8 cellular contexts compared by ENCODE assay signal in genomic region chrX:48521353-48522243, GRCh38. TPM values are rescaled to one million over a fixed set of nuclear protein-coding genes. Genes with fewer than 3 reads are reported as not detected.
DNase-seq lines count a peak whose midpoint lies in the region; ATAC-seq and TF ChIP-seq lines count a peak whose summit lies in the region.

Gene EBP (plus strand): TSS chrX:48521808. CDS start chrX:48523772, 1,964 bp downstream.

- H3K27me3 ChIP-seq in ascending aorta (no peaks in the 10 kb centered on the region), aorta (ENCODE audit: control insufficient read depth in 1 of 2, insufficient read depth in 2 of 2, low read length in 1 of 2) (no peaks in the 10 kb centered on the region)

- DNase-seq in NCI-H2029 treated with DMSO at 0.1 percent for 48 hours (lab: John Stamatoyannopoulos, UW) = peak; percentile 73
- peak; percentile 89 for DNase-seq in T-helper 22 cell (ENCODE audit: low read depth)
- peak; percentile 69 to 93 for DNase-seq in ascending aorta (ENCODE audit: low spot score in 2 of 2)
- DNase-seq in hepatic stellate cell (ENCODE audit: low spot score) = peak; percentile 92
- peak; percentile 79 for DNase-seq in renal cortical epithelial cell (ENCODE audit: low read depth)
- DNase-seq in aorta = peak; percentile 91 to 93

- intact Hi-C loops in ascending aorta (cut with DNase I) (loop anchor here (1.0 to 5.0 kb wide), 2 partner anchors 18 to 44 kb away; partner anchors contain the start of genes FTSJ1 and TBC1D25), aorta (cut with DNase I) (no loop called here)

- no peaks in the 10 kb centered on the region for H3K9me3 ChIP-seq in ascending aorta
- no peaks in the 10 kb centered on the region for H3K9me3 ChIP-seq in aorta (ENCODE audit: control insufficient read depth, low read length)

- TF ChIP-seq CTCF in ascending aorta (IDR thresholded peaks at IDR 0.05) = no peak

- H3K36me3 ChIP-seq in ascending aorta = peaks cover 0 to 2% of the 10 kb centered on the region in 2 donors
- H3K36me3 ChIP-seq in aorta (ENCODE audit: control insufficient read depth in 1 of 2, insufficient read depth in 2 of 2, low read length in 1 of 2) = no peaks in the 10 kb centered on the region

- H3K4me1 ChIP-seq in ascending aorta = no peaks in the 10 kb centered on the region
- H3K4me1 ChIP-seq in aorta (ENCODE audit: control insufficient read depth in 1 of 2, insufficient read depth in 2 of 2, low read length in 2 of 2) = no peaks in the 10 kb centered on the region

- peak within 1 kb of the TSS; percentile 56 to 79 for H3K4me3 ChIP-seq in ascending aorta
- H3K4me3 ChIP-seq in aorta (ENCODE audit: low read length in 2 of 2) = peak within 1 kb of the TSS; percentile 37 to 66

- peak within 1 kb of the TSS; percentile 59 to 69 for H3K27ac ChIP-seq in ascending aorta
- H3K27ac ChIP-seq in aorta (ENCODE audit: low read depth in 1 of 2, low read length in 2 of 2) = no peak within 1 kb of the TSS

- ATAC-seq in GM18508 (IDR thresholded peaks at IDR 0.05; ENCODE audit: insufficient read depth, unreplicated experiment) (peak; percentile 60), HG02981 (IDR thresholded peaks at IDR 0.05; ENCODE audit: unreplicated experiment) (peak; percentile 96), aorta (ENCODE audit: low FRiP score) (peak; percentile 93)

- 1 to 34% methylated on average over 52 to 66 of the region's 66 CpGs for WGBS in aorta, 2 donors

RNA-seq across cellular contexts. Expression of gene EBP, which starts in this region (rescaled TPM):
- total RNA-seq in ascending aorta (76.2 TPM), renal cortical epithelial cell (19.8 and 203 TPM in 2 replicates), aorta (10 to 100 TPM; 12.6 to 15.4 TPM)
- 10 to 100 TPM; 21.7 to 32.7 TPM for polyA plus RNA-seq in aorta

Comparison
In these comparisons a context has a peak if more than half of its experiments do, and no peak if none do; other contexts are left out.
1. H3K27ac ChIP-seq: peak in ascending aorta (2 of 2); none in aorta (0 of 2).
2. Peak in every context shown above with its lines, with median percentiles within 50 percentile points of each other: ATAC-seq and DNase-seq.